In the genomic region with DNA sequence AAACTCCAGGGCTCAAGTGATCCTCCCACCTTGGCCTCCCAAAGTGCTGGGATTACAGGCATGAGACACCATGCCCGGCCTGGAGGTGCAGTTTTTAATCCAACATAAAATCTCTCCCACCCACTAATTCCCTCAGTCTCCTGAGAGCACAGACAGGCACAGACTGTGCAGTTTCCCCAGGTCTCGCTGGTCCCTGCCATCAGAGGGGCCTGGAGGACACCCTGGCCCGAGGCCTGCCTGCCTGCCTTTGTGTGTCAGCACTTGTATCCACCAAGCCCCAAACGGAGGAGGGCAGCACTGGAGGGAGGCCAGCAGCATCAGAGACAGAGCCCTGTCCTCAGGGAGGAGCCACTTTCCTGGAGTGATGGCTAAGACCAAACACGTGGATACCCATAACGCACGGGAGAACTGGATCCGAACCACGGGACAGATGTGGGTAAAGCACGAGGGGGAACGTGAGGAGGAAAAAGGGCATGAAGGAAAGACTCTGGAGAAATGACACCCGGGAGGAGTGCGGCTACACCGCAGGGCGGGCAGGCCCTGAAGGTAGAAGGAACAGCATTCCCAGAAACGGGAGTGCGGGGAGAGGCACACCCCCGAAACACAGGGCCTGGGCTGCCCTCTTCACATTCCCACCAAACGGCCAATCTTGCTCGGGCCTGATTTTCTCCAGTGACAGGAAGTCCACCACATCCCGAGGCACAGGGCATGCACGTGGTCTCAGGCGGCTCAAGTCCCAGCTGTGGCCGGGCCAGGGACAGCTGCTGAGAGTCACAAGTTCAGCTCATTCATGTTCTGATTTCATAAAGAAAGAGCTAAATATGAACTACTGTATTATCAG, we compare ENCODE assay signal across 22 cellular contexts. TPM values are rescaled to one million over a fixed set of nuclear protein-coding genes. Genes with fewer than 3 reads are reported as not detected.
DNase-seq lines count a peak whose midpoint lies in the region; ATAC-seq and TF ChIP-seq lines count a peak whose summit lies in the region.
"Had no signal": no experiment of that assay in that cellular context is flagged by ENCODE, and none has a peak within 500 bp of the region (broad histone marks: within the 10 kb centered on the region; RNA-seq: fewer than 3 reads in every experiment).

No MANE protein-coding gene starts in this region.

- H3K36me3 ChIP-seq in Peyer's patch (peaks cover 0 to 21% (median 0%) of the 10 kb centered on the region in 3 donors), sigmoid colon (peaks cover 0 to 62% (median 0%) of the 10 kb centered on the region in 4 donors)
- H3K36me3 ChIP-seq: MG63 had no signal

- H3K4me1 ChIP-seq in Peyer's patch (no peaks in the 10 kb centered on the region), sigmoid colon (no peaks in the 10 kb centered on the region)

- intact Hi-C loops in activated T-helper 2 cell treated with anti-CD3 and anti-CD28 coated beads, Interferon-gamma antibody, Interleukin-2, Interleukin-4, amounts not matched to agents 10 μg/mL and 5 μg/mL and 100 μg/mL, durations not matched to agents 14 hours and 24 hours and 36 hours (cut with micrococcal nuclease) = no loop called here
- intact Hi-C loops in sigmoid colon (cut with DNase I) = no loop called here

- peak overlapping the region; percentile 38 for H3K27ac Mint-ChIP-seq in activated T-helper 2 cell treated with anti-CD3 and anti-CD28 coated beads, Interferon-gamma antibody, Interleukin-2, Interleukin-4, amounts not matched to agents 10 μg/mL and 5 μg/mL and 100 μg/mL, durations not matched to agents 14 hours and 24 hours and 36 hours
- H3K27ac Mint-ChIP-seq: CD4-positive, alpha-beta T cell had no signal

- no peak overlapping the region for H3K4me3 Mint-ChIP-seq in activated T-helper 2 cell treated with anti-CD3 and anti-CD28 coated beads, Interferon-gamma antibody, Interleukin-2, Interleukin-4, amounts not matched to agents 10 μg/mL and 5 μg/mL and 100 μg/mL, durations not matched to agents 14 hours and 24 hours and 36 hours (ENCODE audit: low read depth)
- H3K4me3 Mint-ChIP-seq: CD4-positive, alpha-beta T cell had no signal

- no peak for TF ChIP-seq CTCF in Peyer's patch (IDR thresholded peaks at IDR 0.05)
- no peak for TF ChIP-seq CTCF in sigmoid colon (IDR thresholded peaks at IDR 0.05)

- no peaks in the 10 kb centered on the region for H3K27me3 ChIP-seq in Peyer's patch
- no peaks in the 10 kb centered on the region for H3K27me3 ChIP-seq in sigmoid colon
- H3K27me3 ChIP-seq: BLaER1 treated with 17β-estradiol and CSF1 and Interleukin-3, amounts not matched to agents 10 nM and 100 nM; MG63 had no signal

- H3K4me1 Mint-ChIP-seq in activated T-helper 2 cell treated with anti-CD3 and anti-CD28 coated beads, Interferon-gamma antibody, Interleukin-2, Interleukin-4, amounts not matched to agents 10 μg/mL and 5 μg/mL and 100 μg/mL, durations not matched to agents 14 hours and 24 hours and 36 hours (ENCODE audit: low read depth) = peaks cover 36% of the 10 kb centered on the region

- H3K9me3 ChIP-seq in Peyer's patch (no peaks in the 10 kb centered on the region), sigmoid colon (no peaks in the 10 kb centered on the region)
- H3K9me3 ChIP-seq: BLaER1 treated with 17β-estradiol and CSF1 and Interleukin-3, amounts not matched to agents 10 nM and 100 nM; MG63 had no signal

- WGBS in sigmoid colon, 2 donors = 88 to 95% methylated on average over 24 of the region's 24 CpGs

- H3K36me3 Mint-ChIP-seq in activated T-helper 2 cell treated with anti-CD3 and anti-CD28 coated beads, Interferon-gamma antibody, Interleukin-2, Interleukin-4, amounts not matched to agents 10 μg/mL and 5 μg/mL and 100 μg/mL, durations not matched to agents 14 hours and 24 hours and 36 hours (ENCODE audit: low read depth) = peaks cover 27% of the 10 kb centered on the region

- no peaks in the 10 kb centered on the region for H3K9me3 Mint-ChIP-seq in activated T-helper 2 cell treated with anti-CD3 and anti-CD28 coated beads, Interferon-gamma antibody, Interleukin-2, Interleukin-4, amounts not matched to agents 10 μg/mL and 5 μg/mL and 100 μg/mL, durations not matched to agents 14 hours and 24 hours and 36 hours
- H3K9me3 Mint-ChIP-seq: CD4-positive, alpha-beta T cell had no signal

- TF ChIP-seq EP300 in sigmoid colon (IDR thresholded peaks at IDR 0.05) = no peak

- ATAC-seq in HG02973 (IDR thresholded peaks at IDR 0.05; ENCODE audit: unreplicated experiment) (no peak), HG02759 (IDR thresholded peaks at IDR 0.05; ENCODE audit: unreplicated experiment) (no peak)

- peak in 2 of 3 donors; percentile 11 to 24 for DNase-seq in Peyer's patch
- DNase-seq in activated T-helper 2 cell treated with anti-CD3 and anti-CD28 coated beads, Interferon-gamma antibody, Interleukin-2, Interleukin-4, amounts not matched to agents 10 μg/mL and 5 μg/mL and 100 μg/mL, durations not matched to agents 14 hours and 24 hours and 36 hours (ENCODE audit: low spot score) = no peak
- DNase-seq in myocyte (ENCODE audit: low read depth) = peak; percentile 43
- DNase-seq in sigmoid colon = peak; percentile 46
- no peak for DNase-seq in stimulated activated CD4-positive, alpha-beta T cell treated with anti-CD3 and anti-CD28 coated beads, Interleukin-4, amount 100 ng/mL, for 1 hour
- DNase-seq: AML-193; CD4-positive, alpha-beta T cell; GM23248; H7; KG1; MG63; NCI-H1105 treated with DMSO at 0.1 percent for 48 hours; NCI-H146; NCI-H446 treated with DMSO at 0.1 percent for 48 hours; NCI-H526 treated with DMSO at 0.1 percent for 48 hours; PC-9; RPMI8226; SHP77 treated with DMSO at 0.1 percent for 48 hours had no signal

- no peaks in the 10 kb centered on the region for H3K27me3 Mint-ChIP-seq in activated T-helper 2 cell treated with anti-CD3 and anti-CD28 coated beads, Interferon-gamma antibody, Interleukin-2, Interleukin-4, amounts not matched to agents 10 μg/mL and 5 μg/mL and 100 μg/mL, durations not matched to agents 14 hours and 24 hours and 36 hours (ENCODE audit: low read depth)
- H3K27me3 Mint-ChIP-seq: CD4-positive, alpha-beta T cell had no signal

- H3K4me3 ChIP-seq in Peyer's patch (no peak overlapping the region), sigmoid colon (no peak overlapping the region)
- H3K4me3 ChIP-seq: BLaER1 treated with 17β-estradiol and CSF1 and Interleukin-3, amounts not matched to agents 10 nM and 100 nM; GM23248; MG63; PC-9; SK-N-MC had no signal

- H3K27ac ChIP-seq in Peyer's patch (no peak overlapping the region), sigmoid colon (no peak overlapping the region)
- H3K27ac ChIP-seq: BLaER1 treated with 17β-estradiol and CSF1 and Interleukin-3, amounts not matched to agents 10 nM and 100 nM; GM23248; PC-9; SK-N-MC had no signal

- TF ChIP-seq POLR2A in Peyer's patch (IDR thresholded peaks at IDR 0.05) (no peak), sigmoid colon (IDR thresholded peaks at IDR 0.05) (no peak)

RNA-seq across cellular contexts. Expression of gene NPHP4, which starts 29.7 kb away (rescaled TPM):
- total RNA-seq in Peyer's patch (10 to 100 TPM in 3 of 4 donors, 1 to 10 TPM in 1; 9.2 to 35.5 (median 18.3) TPM), myocyte (2.9 and 4.4 TPM in 2 replicates), sigmoid colon (10 to 100 TPM in 2 of 4 donors, 1 to 10 TPM in 2; 4.9 to 12.2 (median 8.8) TPM)
- 19.0 and 20.2 TPM in 2 replicates for total RNA-seq in activated T-helper 2 cell treated with anti-CD3 and anti-CD28 coated beads, Interferon-gamma antibody, Interleukin-2, Interleukin-4, amounts not matched to agents 10 μg/mL and 5 μg/mL and 100 μg/mL, durations not matched to agents 14 hours and 24 hours and 36 hours
- polyA plus RNA-seq in myocyte (2012) = 7.7 TPM
- 1 to 10 TPM in 2 of 3 donors, under 1 TPM in 1; 0.60 to 6.3 (median 1.2) TPM for polyA plus RNA-seq in sigmoid colon

Comparison
In these comparisons a context has a peak if more than half of its experiments do, and no peak if none do; other contexts are left out.
1. DNase-seq: peak in Peyer's patch (2 of 3), myocyte (single experiment) and sigmoid colon (single experiment); none in activated T-helper 2 cell treated with anti-CD3 and anti-CD28 coated beads, Interferon-gamma antibody, Interleukin-2, Interleukin-4, amounts not matched to agents 10 μg/mL and 5 μg/mL and 100 μg/mL, durations not matched to agents 14 hours and 24 hours and 36 hours (single experiment) and stimulated activated CD4-positive, alpha-beta T cell treated with anti-CD3 and anti-CD28 coated beads, Interleukin-4, amount 100 ng/mL, for 1 hour (single experiment).